In the genomic region with DNA sequence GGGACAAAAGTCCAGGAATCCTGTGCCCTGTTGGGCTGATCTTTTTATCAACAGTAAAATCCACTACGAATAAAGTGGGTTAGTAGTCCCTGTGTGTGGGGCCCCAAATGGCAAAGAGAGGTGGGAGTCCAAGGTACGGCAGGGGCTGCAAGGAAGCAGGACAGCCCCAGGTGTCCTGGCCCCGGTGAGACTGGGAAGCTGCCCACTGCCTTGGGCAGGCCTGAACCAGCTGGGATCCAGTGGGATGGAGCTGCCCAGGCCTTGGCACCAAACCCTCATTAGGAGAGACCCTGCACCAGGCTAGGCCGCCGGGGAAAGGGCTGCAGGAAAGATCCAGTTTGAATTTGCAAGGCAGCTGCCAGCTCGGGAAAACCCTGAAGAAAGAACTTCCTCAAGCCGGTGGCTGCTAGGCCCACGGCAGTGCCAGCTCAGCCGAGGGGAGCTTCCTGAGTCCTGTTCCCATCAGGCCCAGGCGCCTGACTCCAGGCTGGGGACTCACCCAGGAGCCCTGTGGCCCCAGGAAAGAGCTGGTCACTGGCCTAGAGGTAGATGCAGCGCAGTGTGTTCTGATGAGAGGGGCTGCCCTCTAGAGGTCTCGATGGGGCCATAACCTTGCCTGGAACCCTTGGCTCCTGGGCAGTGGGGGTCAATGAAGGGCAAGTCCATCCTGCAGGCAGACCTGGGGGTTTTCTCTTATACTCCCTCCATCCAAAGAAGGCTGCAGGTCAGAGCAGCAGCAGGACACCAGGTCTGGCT, we compare ENCODE assay signal across 1 cellular context.
TF ChIP-seq lines count a peak whose summit lies in the region.

No MANE protein-coding gene starts in this region.

TF ChIP-seq in HepG2, 621 proteins besides CTCF, POLR2A, EP300 and RAD21 (continued from another document and continues in another):
- TF ChIP-seq, protein P1, sequence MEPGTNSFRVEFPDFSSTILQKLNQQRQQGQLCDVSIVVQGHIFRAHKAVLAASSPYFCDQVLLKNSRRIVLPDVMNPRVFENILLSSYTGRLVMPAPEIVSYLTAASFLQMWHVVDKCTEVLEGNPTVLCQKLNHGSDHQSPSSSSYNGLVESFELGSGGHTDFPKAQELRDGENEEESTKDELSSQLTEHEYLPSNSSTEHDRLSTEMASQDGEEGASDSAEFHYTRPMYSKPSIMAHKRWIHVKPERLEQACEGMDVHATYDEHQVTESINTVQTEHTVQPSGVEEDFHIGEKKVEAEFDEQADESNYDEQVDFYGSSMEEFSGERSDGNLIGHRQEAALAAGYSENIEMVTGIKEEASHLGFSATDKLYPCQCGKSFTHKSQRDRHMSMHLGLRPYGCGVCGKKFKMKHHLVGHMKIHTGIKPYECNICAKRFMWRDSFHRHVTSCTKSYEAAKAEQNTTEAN (CRISPR knock-in tag; conservative IDR thresholded peaks at IDR 0.05): 0 out of 2 replicates have a peak, but pooled peaks have one; percentile 21
- TF ChIP-seq, protein P2, sequence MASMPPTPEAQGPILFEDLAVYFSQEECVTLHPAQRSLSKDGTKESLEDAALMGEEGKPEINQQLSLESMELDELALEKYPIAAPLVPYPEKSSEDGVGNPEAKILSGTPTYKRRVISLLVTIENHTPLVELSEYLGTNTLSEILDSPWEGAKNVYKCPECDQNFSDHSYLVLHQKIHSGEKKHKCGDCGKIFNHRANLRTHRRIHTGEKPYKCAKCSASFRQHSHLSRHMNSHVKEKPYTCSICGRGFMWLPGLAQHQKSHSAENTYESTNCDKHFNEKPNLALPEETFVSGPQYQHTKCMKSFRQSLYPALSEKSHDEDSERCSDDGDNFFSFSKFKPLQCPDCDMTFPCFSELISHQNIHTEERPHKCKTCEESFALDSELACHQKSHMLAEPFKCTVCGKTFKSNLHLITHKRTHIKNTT (CRISPR knock-in tag; IDR thresholded peaks at IDR 0.05): no peak
- TF ChIP-seq EED (CRISPR knock-in tag; IDR thresholded peaks at IDR 0.05): peak; percentile 52; the same call in 1 of the 2 replicates
- TF ChIP-seq, protein P3, sequence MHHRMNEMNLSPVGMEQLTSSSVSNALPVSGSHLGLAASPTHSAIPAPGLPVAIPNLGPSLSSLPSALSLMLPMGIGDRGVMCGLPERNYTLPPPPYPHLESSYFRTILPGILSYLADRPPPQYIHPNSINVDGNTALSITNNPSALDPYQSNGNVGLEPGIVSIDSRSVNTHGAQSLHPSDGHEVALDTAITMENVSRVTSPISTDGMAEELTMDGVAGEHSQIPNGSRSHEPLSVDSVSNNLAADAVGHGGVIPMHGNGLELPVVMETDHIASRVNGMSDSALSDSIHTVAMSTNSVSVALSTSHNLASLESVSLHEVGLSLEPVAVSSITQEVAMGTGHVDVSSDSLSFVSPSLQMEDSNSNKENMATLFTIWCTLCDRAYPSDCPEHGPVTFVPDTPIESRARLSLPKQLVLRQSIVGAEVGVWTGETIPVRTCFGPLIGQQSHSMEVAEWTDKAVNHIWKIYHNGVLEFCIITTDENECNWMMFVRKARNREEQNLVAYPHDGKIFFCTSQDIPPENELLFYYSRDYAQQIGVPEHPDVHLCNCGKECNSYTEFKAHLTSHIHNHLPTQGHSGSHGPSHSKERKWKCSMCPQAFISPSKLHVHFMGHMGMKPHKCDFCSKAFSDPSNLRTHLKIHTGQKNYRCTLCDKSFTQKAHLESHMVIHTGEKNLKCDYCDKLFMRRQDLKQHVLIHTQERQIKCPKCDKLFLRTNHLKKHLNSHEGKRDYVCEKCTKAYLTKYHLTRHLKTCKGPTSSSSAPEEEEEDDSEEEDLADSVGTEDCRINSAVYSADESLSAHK (CRISPR knock-in tag; IDR thresholded peaks at IDR 0.05; ENCODE audit: borderline replicate concordance): 0 out of 2 replicates have a peak, but pooled peaks have one; percentile 53
- TF ChIP-seq, protein P4, sequence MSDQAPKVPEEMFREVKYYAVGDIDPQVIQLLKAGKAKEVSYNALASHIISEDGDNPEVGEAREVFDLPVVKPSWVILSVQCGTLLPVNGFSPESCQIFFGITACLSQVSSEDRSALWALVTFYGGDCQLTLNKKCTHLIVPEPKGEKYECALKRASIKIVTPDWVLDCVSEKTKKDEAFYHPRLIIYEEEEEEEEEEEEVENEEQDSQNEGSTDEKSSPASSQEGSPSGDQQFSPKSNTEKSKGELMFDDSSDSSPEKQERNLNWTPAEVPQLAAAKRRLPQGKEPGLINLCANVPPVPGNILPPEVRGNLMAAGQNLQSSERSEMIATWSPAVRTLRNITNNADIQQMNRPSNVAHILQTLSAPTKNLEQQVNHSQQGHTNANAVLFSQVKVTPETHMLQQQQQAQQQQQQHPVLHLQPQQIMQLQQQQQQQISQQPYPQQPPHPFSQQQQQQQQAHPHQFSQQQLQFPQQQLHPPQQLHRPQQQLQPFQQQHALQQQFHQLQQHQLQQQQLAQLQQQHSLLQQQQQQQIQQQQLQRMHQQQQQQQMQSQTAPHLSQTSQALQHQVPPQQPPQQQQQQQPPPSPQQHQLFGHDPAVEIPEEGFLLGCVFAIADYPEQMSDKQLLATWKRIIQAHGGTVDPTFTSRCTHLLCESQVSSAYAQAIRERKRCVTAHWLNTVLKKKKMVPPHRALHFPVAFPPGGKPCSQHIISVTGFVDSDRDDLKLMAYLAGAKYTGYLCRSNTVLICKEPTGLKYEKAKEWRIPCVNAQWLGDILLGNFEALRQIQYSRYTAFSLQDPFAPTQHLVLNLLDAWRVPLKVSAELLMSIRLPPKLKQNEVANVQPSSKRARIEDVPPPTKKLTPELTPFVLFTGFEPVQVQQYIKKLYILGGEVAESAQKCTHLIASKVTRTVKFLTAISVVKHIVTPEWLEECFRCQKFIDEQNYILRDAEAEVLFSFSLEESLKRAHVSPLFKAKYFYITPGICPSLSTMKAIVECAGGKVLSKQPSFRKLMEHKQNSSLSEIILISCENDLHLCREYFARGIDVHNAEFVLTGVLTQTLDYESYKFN (CRISPR knock-in tag; conservative IDR thresholded peaks at IDR 0.05): peak; percentile 66
- TF ChIP-seq POLR2AphosphoS5 (IDR thresholded peaks at IDR 0.05; ENCODE audit: low read depth, low read length): peak; percentile 51
- TF ChIP-seq SPEN (CRISPR knock-in tag; IDR thresholded peaks at IDR 0.05; ENCODE audit: low read depth): peak; percentile 63; the same call in 1 of the 2 replicates
- peak; percentile 55 for TF ChIP-seq HOXA3 (CRISPR knock-in tag; IDR thresholded peaks at IDR 0.05)
- TF ChIP-seq POGZ (CRISPR knock-in tag; IDR thresholded peaks at IDR 0.05): no peak
- TF ChIP-seq, protein P5, sequence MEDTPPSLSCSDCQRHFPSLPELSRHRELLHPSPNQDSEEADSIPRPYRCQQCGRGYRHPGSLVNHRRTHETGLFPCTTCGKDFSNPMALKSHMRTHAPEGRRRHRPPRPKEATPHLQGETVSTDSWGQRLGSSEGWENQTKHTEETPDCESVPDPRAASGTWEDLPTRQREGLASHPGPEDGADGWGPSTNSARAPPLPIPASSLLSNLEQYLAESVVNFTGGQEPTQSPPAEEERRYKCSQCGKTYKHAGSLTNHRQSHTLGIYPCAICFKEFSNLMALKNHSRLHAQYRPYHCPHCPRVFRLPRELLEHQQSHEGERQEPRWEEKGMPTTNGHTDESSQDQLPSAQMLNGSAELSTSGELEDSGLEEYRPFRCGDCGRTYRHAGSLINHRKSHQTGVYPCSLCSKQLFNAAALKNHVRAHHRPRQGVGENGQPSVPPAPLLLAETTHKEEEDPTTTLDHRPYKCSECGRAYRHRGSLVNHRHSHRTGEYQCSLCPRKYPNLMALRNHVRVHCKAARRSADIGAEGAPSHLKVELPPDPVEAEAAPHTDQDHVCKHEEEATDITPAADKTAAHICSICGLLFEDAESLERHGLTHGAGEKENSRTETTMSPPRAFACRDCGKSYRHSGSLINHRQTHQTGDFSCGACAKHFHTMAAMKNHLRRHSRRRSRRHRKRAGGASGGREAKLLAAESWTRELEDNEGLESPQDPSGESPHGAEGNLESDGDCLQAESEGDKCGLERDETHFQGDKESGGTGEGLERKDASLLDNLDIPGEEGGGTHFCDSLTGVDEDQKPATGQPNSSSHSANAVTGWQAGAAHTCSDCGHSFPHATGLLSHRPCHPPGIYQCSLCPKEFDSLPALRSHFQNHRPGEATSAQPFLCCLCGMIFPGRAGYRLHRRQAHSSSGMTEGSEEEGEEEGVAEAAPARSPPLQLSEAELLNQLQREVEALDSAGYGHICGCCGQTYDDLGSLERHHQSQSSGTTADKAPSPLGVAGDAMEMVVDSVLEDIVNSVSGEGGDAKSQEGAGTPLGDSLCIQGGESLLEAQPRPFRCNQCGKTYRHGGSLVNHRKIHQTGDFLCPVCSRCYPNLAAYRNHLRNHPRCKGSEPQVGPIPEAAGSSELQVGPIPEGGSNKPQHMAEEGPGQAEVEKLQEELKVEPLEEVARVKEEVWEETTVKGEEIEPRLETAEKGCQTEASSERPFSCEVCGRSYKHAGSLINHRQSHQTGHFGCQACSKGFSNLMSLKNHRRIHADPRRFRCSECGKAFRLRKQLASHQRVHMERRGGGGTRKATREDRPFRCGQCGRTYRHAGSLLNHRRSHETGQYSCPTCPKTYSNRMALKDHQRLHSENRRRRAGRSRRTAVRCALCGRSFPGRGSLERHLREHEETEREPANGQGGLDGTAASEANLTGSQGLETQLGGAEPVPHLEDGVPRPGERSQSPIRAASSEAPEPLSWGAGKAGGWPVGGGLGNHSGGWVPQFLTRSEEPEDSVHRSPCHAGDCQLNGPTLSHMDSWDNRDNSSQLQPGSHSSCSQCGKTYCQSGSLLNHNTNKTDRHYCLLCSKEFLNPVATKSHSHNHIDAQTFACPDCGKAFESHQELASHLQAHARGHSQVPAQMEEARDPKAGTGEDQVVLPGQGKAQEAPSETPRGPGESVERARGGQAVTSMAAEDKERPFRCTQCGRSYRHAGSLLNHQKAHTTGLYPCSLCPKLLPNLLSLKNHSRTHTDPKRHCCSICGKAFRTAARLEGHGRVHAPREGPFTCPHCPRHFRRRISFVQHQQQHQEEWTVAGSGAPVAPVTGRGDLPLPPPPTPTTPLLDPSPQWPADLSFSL (CRISPR knock-in tag; IDR thresholded peaks at IDR 0.05): no peak
- TF ChIP-seq ZNF839 (CRISPR knock-in tag; IDR thresholded peaks at IDR 0.05; ENCODE audit: borderline replicate concordance): no peak
- TF ChIP-seq, protein P6, sequence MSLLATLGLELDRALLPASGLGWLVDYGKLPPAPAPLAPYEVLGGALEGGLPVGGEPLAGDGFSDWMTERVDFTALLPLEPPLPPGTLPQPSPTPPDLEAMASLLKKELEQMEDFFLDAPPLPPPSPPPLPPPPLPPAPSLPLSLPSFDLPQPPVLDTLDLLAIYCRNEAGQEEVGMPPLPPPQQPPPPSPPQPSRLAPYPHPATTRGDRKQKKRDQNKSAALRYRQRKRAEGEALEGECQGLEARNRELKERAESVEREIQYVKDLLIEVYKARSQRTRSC (CRISPR knock-in tag; IDR thresholded peaks at IDR 0.05; ENCODE audit: low read depth): no peak
- peak; percentile 69; the same call in 1 of the 2 replicates for TF ChIP-seq TSC22D2 (CRISPR knock-in tag; IDR thresholded peaks at IDR 0.05; ENCODE audit: borderline replicate concordance)
- no peak for TF ChIP-seq ZNF644 (CRISPR knock-in tag; IDR thresholded peaks at IDR 0.05; ENCODE audit: low read depth)
- no peak for TF ChIP-seq ZNF530 (CRISPR knock-in tag; IDR thresholded peaks at IDR 0.05; ENCODE audit: low read depth)
- peak; percentile 57; the same call in 1 of the 2 replicates for TF ChIP-seq ZNF747 (CRISPR knock-in tag; IDR thresholded peaks at IDR 0.05; ENCODE audit: borderline replicate concordance)
- TF ChIP-seq, protein P7, sequence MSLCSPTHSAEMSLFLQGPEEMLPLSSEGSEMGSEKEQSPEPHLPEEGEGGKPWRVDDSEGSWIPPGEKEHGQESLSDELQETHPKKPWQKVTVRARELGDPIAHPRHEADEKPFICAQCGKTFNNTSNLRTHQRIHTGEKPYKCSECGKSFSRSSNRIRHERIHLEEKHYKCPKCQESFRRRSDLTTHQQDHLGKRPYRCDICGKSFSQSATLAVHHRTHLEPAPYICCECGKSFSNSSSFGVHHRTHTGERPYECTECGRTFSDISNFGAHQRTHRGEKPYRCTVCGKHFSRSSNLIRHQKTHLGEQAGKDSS (CRISPR knock-in tag; IDR thresholded peaks at IDR 0.05; ENCODE audit: borderline replicate concordance, low read depth): peak; percentile 22; the same call in 1 of the 2 replicates
- TF ChIP-seq ZMYM2 (CRISPR knock-in tag; IDR thresholded peaks at IDR 0.05): 0 out of 2 replicates have a peak, but pooled peaks have one; percentile 35
- TF ChIP-seq ZNF83 (CRISPR knock-in tag; IDR thresholded peaks at IDR 0.05; ENCODE audit: borderline replicate concordance): no peak
- TF ChIP-seq, protein P8, sequence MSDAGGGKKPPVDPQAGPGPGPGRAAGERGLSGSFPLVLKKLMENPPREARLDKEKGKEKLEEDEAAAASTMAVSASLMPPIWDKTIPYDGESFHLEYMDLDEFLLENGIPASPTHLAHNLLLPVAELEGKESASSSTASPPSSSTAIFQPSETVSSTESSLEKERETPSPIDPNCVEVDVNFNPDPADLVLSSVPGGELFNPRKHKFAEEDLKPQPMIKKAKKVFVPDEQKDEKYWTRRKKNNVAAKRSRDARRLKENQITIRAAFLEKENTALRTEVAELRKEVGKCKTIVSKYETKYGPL (CRISPR knock-in tag; IDR thresholded peaks at IDR 0.05): no peak
- TF ChIP-seq NKX3-1 (CRISPR knock-in tag; IDR thresholded peaks at IDR 0.05): peak; percentile 85; the same call in 1 of the 2 replicates
- TF ChIP-seq TRIM24 (CRISPR knock-in tag; IDR thresholded peaks at IDR 0.05): no peak
- peak; percentile 67; the same call in 1 of the 2 replicates for TF ChIP-seq PITX1 (CRISPR knock-in tag; IDR thresholded peaks at IDR 0.05)
- TF ChIP-seq KDM2A (CRISPR knock-in tag; IDR thresholded peaks at IDR 0.05; ENCODE audit: borderline replicate concordance, low read depth): peak; percentile 89
- no peak for TF ChIP-seq ZNF431 (CRISPR knock-in tag; IDR thresholded peaks at IDR 0.05; ENCODE audit: borderline replicate concordance, low read depth)
- TF ChIP-seq, protein P9, sequence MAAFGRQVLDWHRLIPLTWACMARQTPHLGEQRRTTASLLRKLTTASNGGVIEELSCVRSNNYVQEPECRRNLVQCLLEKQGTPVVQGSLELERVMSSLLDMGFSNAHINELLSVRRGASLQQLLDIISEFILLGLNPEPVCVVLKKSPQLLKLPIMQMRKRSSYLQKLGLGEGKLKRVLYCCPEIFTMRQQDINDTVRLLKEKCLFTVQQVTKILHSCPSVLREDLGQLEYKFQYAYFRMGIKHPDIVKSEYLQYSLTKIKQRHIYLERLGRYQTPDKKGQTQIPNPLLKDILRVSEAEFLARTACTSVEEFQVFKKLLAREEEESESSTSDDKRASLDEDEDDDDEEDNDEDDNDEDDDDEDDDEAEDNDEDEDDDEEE (CRISPR knock-in tag; IDR thresholded peaks at IDR 0.05): no peak
- TF ChIP-seq ZNF451 (CRISPR knock-in tag; IDR thresholded peaks at IDR 0.05): 0 out of 2 replicates have a peak, but pooled peaks have one; percentile 63
- TF ChIP-seq PAF1 (CRISPR knock-in tag; IDR thresholded peaks at IDR 0.05): peak; percentile 68; the same call in 1 of the 2 replicates
- TF ChIP-seq ZNF430 (CRISPR knock-in tag; IDR thresholded peaks at IDR 0.05): 0 out of 2 replicates have a peak, but pooled peaks have one; percentile 75
- TF ChIP-seq ZSCAN21 (CRISPR knock-in tag; IDR thresholded peaks at IDR 0.05; ENCODE audit: borderline replicate concordance): peak; percentile 16; the same call in 1 of the 2 replicates
- no peak for TF ChIP-seq SALL2 (CRISPR knock-in tag; IDR thresholded peaks at IDR 0.05)
- no peak for TF ChIP-seq ZNF562 (CRISPR knock-in tag; IDR thresholded peaks at IDR 0.05; ENCODE audit: borderline replicate concordance)
- TF ChIP-seq CBFB (CRISPR knock-in tag; IDR thresholded peaks at IDR 0.05): no peak
- peak; percentile 48; the same call in 1 of the 2 replicates for TF ChIP-seq THYN1 (CRISPR knock-in tag; IDR thresholded peaks at IDR 0.05; ENCODE audit: borderline replicate concordance, low read depth)
- TF ChIP-seq NCOA2 (CRISPR knock-in tag; IDR thresholded peaks at IDR 0.05): no peak
- no peak for TF ChIP-seq NPAS2 (CRISPR knock-in tag; IDR thresholded peaks at IDR 0.05; ENCODE audit: borderline replicate concordance)
- TF ChIP-seq HOXD1 (CRISPR knock-in tag; IDR thresholded peaks at IDR 0.05): 0 out of 2 replicates have a peak, but pooled peaks have one; percentile 27
- TF ChIP-seq REPIN1 (CRISPR knock-in tag; IDR thresholded peaks at IDR 0.05; ENCODE audit: borderline replicate concordance, low read depth): peak; percentile 82; the same call in 1 of the 2 replicates
- no peak for TF ChIP-seq PAWR (CRISPR knock-in tag; IDR thresholded peaks at IDR 0.05; ENCODE audit: borderline replicate concordance)
